In genomic region chr17:56350592-56350991, GRCh38 we compare ENCODE assay signal across 25 cellular contexts.
"Had no signal": no experiment of that assay in that cellular context is flagged by ENCODE, and none has a peak within 500 bp of the region (broad histone marks: within the 10 kb centered on the region; RNA-seq: fewer than 3 reads in every experiment).

No MANE protein-coding gene starts in this region.

- H3K36me3 ChIP-seq: gastrocnemius medialis, heart right ventricle, spleen, tibial artery, upper lobe of left lung, uterus had no signal

- H3K36me3 Mint-ChIP-seq: stimulated activated memory B cell treated with anti-CD40 and anti-IgM and Interleukin-4, amounts not matched to agents 10 μg/mL and 1 μg/mL and 100 μg/mL, for 72 hours had no signal

- FAIRE-seq: keratinocyte had no signal

- H3K9me3 Mint-ChIP-seq: stimulated activated naive CD8-positive, alpha-beta T cell treated with anti-CD3 and anti-CD28 coated beads, Interleukin-15, Interleukin-2, amounts not matched to agents 100 ng/mL and 50 ng/mL, for 24 hours had no signal

- H3K9me3 ChIP-seq: gastrocnemius medialis, upper lobe of left lung, uterus had no signal

- H3K27ac ChIP-seq: dorsolateral prefrontal cortex, gastrocnemius medialis, heart right ventricle, psoas muscle, spleen, tibial artery, upper lobe of left lung, uterus had no signal

- H3K27me3 ChIP-seq: gastrocnemius medialis, heart right ventricle, spleen, tibial artery, upper lobe of left lung, uterus had no signal

- DNase-seq: cortex of kidney; dorsolateral prefrontal cortex; effector CD8-positive, alpha-beta T cell; gastrocnemius medialis; heart right ventricle; hypothalamus; left cardiac atrium; left ventricle myocardium superior; mesendoderm; naive thymus-derived CD4-positive, alpha-beta T cell; nephron progenitor cell; psoas muscle; retina; spleen; stimulated activated CD4-positive, alpha-beta T cell treated with anti-CD3 and anti-CD28 coated beads, Interleukin-15, amount 100 ng/mL, for 24 hours; stimulated activated CD4-positive, alpha-beta T cell treated with anti-CD3 and anti-CD28 coated beads, Interleukin-1b, Interleukin-23, amount 100 ng/mL, for 48 hours; stimulated activated CD4-positive, alpha-beta T cell treated with anti-CD3 and anti-CD28 coated beads, Interleukin-4, amount 100 ng/mL, for 24 hours; tibial artery; upper lobe of left lung; uterus had no signal

- H3K27ac Mint-ChIP-seq: naive thymus-derived CD4-positive, alpha-beta T cell; nephron progenitor cell; stimulated activated memory B cell treated with anti-CD40 and anti-IgM and Interleukin-4, amounts not matched to agents 10 μg/mL and 1 μg/mL and 100 μg/mL, for 72 hours; stimulated activated naive CD8-positive, alpha-beta T cell treated with anti-CD3 and anti-CD28 coated beads, Interleukin-15, Interleukin-2, amounts not matched to agents 100 ng/mL and 50 ng/mL, for 24 hours had no signal

- H3K4me3 ChIP-seq: dorsolateral prefrontal cortex, gastrocnemius medialis, heart right ventricle, psoas muscle, spleen, tibial artery, upper lobe of left lung, uterus had no signal

- ATAC-seq: esophagus mucosa; gastrocnemius medialis; heart right ventricle; left cardiac atrium; left ventricle myocardium superior; naive thymus-derived CD4-positive, alpha-beta T cell; psoas muscle; sciatic nerve; stimulated activated memory B cell treated with anti-CD40 and anti-IgM and Interleukin-4, amounts not matched to agents 10 μg/mL and 1 μg/mL and 100 μg/mL, for 72 hours had no signal

- H3K4me3 Mint-ChIP-seq: naive thymus-derived CD4-positive, alpha-beta T cell; nephron progenitor cell; stimulated activated memory B cell treated with anti-CD40 and anti-IgM and Interleukin-4, amounts not matched to agents 10 μg/mL and 1 μg/mL and 100 μg/mL, for 72 hours; stimulated activated naive CD8-positive, alpha-beta T cell treated with anti-CD3 and anti-CD28 coated beads, Interleukin-15, Interleukin-2, amounts not matched to agents 100 ng/mL and 50 ng/mL, for 24 hours had no signal

- H3K4me1 ChIP-seq: gastrocnemius medialis, heart right ventricle, psoas muscle, spleen, tibial artery, uterus had no signal

- H3K4me1 Mint-ChIP-seq: naive thymus-derived CD4-positive, alpha-beta T cell; nephron progenitor cell; stimulated activated memory B cell treated with anti-CD40 and anti-IgM and Interleukin-4, amounts not matched to agents 10 μg/mL and 1 μg/mL and 100 μg/mL, for 72 hours had no signal
